In genomic region chr4:81314897-81315470, GRCh38 we compare ENCODE assay signal across 10 cellular contexts.
DNase-seq lines count a peak whose midpoint lies in the region; ATAC-seq and TF ChIP-seq lines count a peak whose summit lies in the region.
"Had no signal": no experiment of that assay in that cellular context is flagged by ENCODE, and none has a peak within 500 bp of the region (broad histone marks: within the 10 kb centered on the region; RNA-seq: fewer than 3 reads in every experiment).

No MANE protein-coding gene starts in this region.

- H3K36me3 Mint-ChIP-seq in activated T-helper 2 cell treated with anti-CD3 and anti-CD28 coated beads, Interferon-gamma antibody, Interleukin-2, Interleukin-4, amounts not matched to agents 10 μg/mL and 5 μg/mL and 100 μg/mL, durations not matched to agents 14 hours and 24 hours and 36 hours (ENCODE audit: low read depth), result no peaks in the 10 kb centered on the region

- no peaks in the 10 kb centered on the region for H3K9me3 Mint-ChIP-seq in activated T-helper 2 cell treated with anti-CD3 and anti-CD28 coated beads, Interferon-gamma antibody, Interleukin-2, Interleukin-4, amounts not matched to agents 10 μg/mL and 5 μg/mL and 100 μg/mL, durations not matched to agents 14 hours and 24 hours and 36 hours

- H3K27ac Mint-ChIP-seq in activated T-helper 2 cell treated with anti-CD3 and anti-CD28 coated beads, Interferon-gamma antibody, Interleukin-2, Interleukin-4, amounts not matched to agents 10 μg/mL and 5 μg/mL and 100 μg/mL, durations not matched to agents 14 hours and 24 hours and 36 hours, result no peak overlapping the region

- TF ChIP-seq CTCF in fibroblast of mammary gland (conservative IDR thresholded peaks at IDR 0.05; ENCODE audit: control insufficient read depth, insufficient read depth, low read depth, low read length), result no peak

- DNase-seq in GM04504 (ENCODE audit: low read depth) (peak; percentile 14), NCI-H69 (lab: John Stamatoyannopoulos, UW) (peak; percentile 12), fibroblast of mammary gland (ENCODE audit: low read depth) (peak; percentile 73), renal cortical epithelial cell (ENCODE audit: low read depth) (peak; percentile 69), NCI-H446 treated with DMSO at 0.1 percent for 48 hours (lab: John Stamatoyannopoulos, UW) (no peak), ACHN (no peak)
- DNase-seq in activated T-helper 2 cell treated with anti-CD3 and anti-CD28 coated beads, Interferon-gamma antibody, Interleukin-2, Interleukin-4, amounts not matched to agents 10 μg/mL and 5 μg/mL and 100 μg/mL, durations not matched to agents 14 hours and 24 hours and 36 hours (ENCODE audit: low spot score), result no peak
- DNase-seq: activated CD4-positive, alpha-beta T cell treated with anti-CD3 and anti-CD28 coated beads for 1 hour; activated gamma-delta T cell treated with Interleukin-2 at 50 U/mL for 16 hours had no signal

- no peak overlapping the region for H3K4me3 Mint-ChIP-seq in activated T-helper 2 cell treated with anti-CD3 and anti-CD28 coated beads, Interferon-gamma antibody, Interleukin-2, Interleukin-4, amounts not matched to agents 10 μg/mL and 5 μg/mL and 100 μg/mL, durations not matched to agents 14 hours and 24 hours and 36 hours (ENCODE audit: low read depth)

- H3K27me3 Mint-ChIP-seq in activated T-helper 2 cell treated with anti-CD3 and anti-CD28 coated beads, Interferon-gamma antibody, Interleukin-2, Interleukin-4, amounts not matched to agents 10 μg/mL and 5 μg/mL and 100 μg/mL, durations not matched to agents 14 hours and 24 hours and 36 hours (ENCODE audit: low read depth), result no peaks in the 10 kb centered on the region

- in situ Hi-C loops in ACHN (cut with HindIII; ENCODE audit: low pct_ligation_motif_present, low pct_unique_long_range_greater_than_20kb, low sequenced_read_pairs), result no loop called here

- H3K4me1 Mint-ChIP-seq in activated T-helper 2 cell treated with anti-CD3 and anti-CD28 coated beads, Interferon-gamma antibody, Interleukin-2, Interleukin-4, amounts not matched to agents 10 μg/mL and 5 μg/mL and 100 μg/mL, durations not matched to agents 14 hours and 24 hours and 36 hours (ENCODE audit: low read depth), result no peaks in the 10 kb centered on the region

- no peak for ATAC-seq in HG02623 (IDR thresholded peaks at IDR 0.05; ENCODE audit: unreplicated experiment)

- intact Hi-C loops in activated T-helper 2 cell treated with anti-CD3 and anti-CD28 coated beads, Interferon-gamma antibody, Interleukin-2, Interleukin-4, amounts not matched to agents 10 μg/mL and 5 μg/mL and 100 μg/mL, durations not matched to agents 14 hours and 24 hours and 36 hours (cut with micrococcal nuclease), result no loop called here

- H3K4me3 ChIP-seq in fibroblast of mammary gland (ENCODE audit: control insufficient read depth, low read depth, low read length), result no peak overlapping the region

Comparison
In these comparisons a context has a peak if more than half of its experiments do, and no peak if none do; other contexts are left out.
1. DNase-seq: peak in GM04504 (single experiment), NCI-H69 (single experiment), fibroblast of mammary gland (single experiment) and renal cortical epithelial cell (single experiment); none in NCI-H446 treated with DMSO at 0.1 percent for 48 hours (single experiment), activated T-helper 2 cell treated with anti-CD3 and anti-CD28 coated beads, Interferon-gamma antibody, Interleukin-2, Interleukin-4, amounts not matched to agents 10 μg/mL and 5 μg/mL and 100 μg/mL, durations not matched to agents 14 hours and 24 hours and 36 hours (single experiment) and ACHN (single experiment).